In genomic region chr10:88095778-88096452, GRCh38 we compare ENCODE assay signal across 20 cellular contexts.
DNase-seq lines count a peak whose midpoint lies in the region; ATAC-seq, FAIRE-seq and TF ChIP-seq lines count a peak whose summit lies in the region.
"Had no signal": no experiment of that assay in that cellular context is flagged by ENCODE, and none has a peak within 500 bp of the region (broad histone marks: within the 10 kb centered on the region; RNA-seq: fewer than 3 reads in every experiment).

No MANE protein-coding gene starts in this region.

- H3K4me3 ChIP-seq in fibroblast of villous mesenchyme (ENCODE audit: low read depth, low read length) (no peak overlapping the region), right lobe of liver (no peak overlapping the region), subcutaneous abdominal adipose tissue (ENCODE audit: low read depth in 1 of 5, low read length in 5 of 5) (peak overlapping the region in 1 of 5 donors; percentile 36), small intestine (ENCODE audit: low read depth in 1 of 2, low read length in 2 of 2) (no peak overlapping the region)
- H3K4me3 ChIP-seq: A549, BLaER1, GM12878, GM23338, PC-9 had no signal

- H3K4me1 ChIP-seq in right lobe of liver (peaks cover 0 to 22% (median 5%) of the 10 kb centered on the region in 4 donors), subcutaneous abdominal adipose tissue (ENCODE audit: control insufficient read depth in 5 of 5, insufficient read depth in 5 of 5, low read length in 5 of 5) (peaks cover 0 to 28% (median 27%) of the 10 kb centered on the region in 5 donors), small intestine (ENCODE audit: control insufficient read depth in 2 of 2, insufficient read depth in 1 of 2, low read depth in 1 of 2, low read length in 1 of 2) (peaks cover 0 to 2% of the 10 kb centered on the region in 2 donors)
- H3K4me1 ChIP-seq: A549 had no signal

- H3K27ac ChIP-seq in KOPT-K1 (ENCODE audit: low read depth, low read length, poor library complexity, severe bottlenecking): peak overlapping the region; percentile 76
- peak overlapping the region; percentile 43 to 78 (median 75) for H3K27ac ChIP-seq in right lobe of liver
- peak overlapping the region; percentile 88 for H3K27ac ChIP-seq in subcutaneous abdominal adipose tissue (ENCODE audit: low read depth, low read length)
- H3K27ac ChIP-seq in small intestine (ENCODE audit: low read depth in 1 of 2, low read length in 1 of 2): no peak overlapping the region
- H3K27ac ChIP-seq: A549, BLaER1, KMS-11, PC-9, RWPE1 had no signal

- H3K4me3 Mint-ChIP-seq in stimulated activated naive CD8-positive, alpha-beta T cell treated with anti-CD3 and anti-CD28 coated beads, Interleukin-15, amount 100 ng/mL, for 72 hours: no peak overlapping the region
- H3K4me3 Mint-ChIP-seq: CD4-positive, alpha-beta memory T cell; GM23338 had no signal

- H3K27ac Mint-ChIP-seq in stimulated activated naive CD8-positive, alpha-beta T cell treated with anti-CD3 and anti-CD28 coated beads, Interleukin-15, amount 100 ng/mL, for 72 hours: no peak overlapping the region
- H3K27ac Mint-ChIP-seq: CD4-positive, alpha-beta memory T cell; GM23338 had no signal

- TF ChIP-seq CTCF in fibroblast of villous mesenchyme (IDR thresholded peaks at IDR 0.05; ENCODE audit: insufficient read depth, low read depth, low read length) (no peak), right lobe of liver (IDR thresholded peaks at IDR 0.05) (no peak)

- no peak for FAIRE-seq in small intestine (lab: Jason Lieb, UNC)
- FAIRE-seq: A549, GM12878 had no signal

- WGBS in right lobe of liver (ENCODE audit: insufficient coverage, low coverage, low lambda C conversion rate, missing lambda C conversion rate): 19% methylated on average over 9 of the region's 9 CpGs
- WGBS in small intestine, 3 donors: 49 to 57% (median 53%) methylated on average over 9 of the region's 9 CpGs

- H3K9me3 ChIP-seq in KOPT-K1 (ENCODE audit: insufficient read depth, low read length, poor library complexity, severe bottlenecking) (no peaks in the 10 kb centered on the region), right lobe of liver (no peaks in the 10 kb centered on the region), subcutaneous abdominal adipose tissue (ENCODE audit: control insufficient read depth in 5 of 5, low read length in 5 of 5) (no peaks in the 10 kb centered on the region), small intestine (ENCODE audit: control insufficient read depth, low read depth) (no peaks in the 10 kb centered on the region)
- H3K9me3 ChIP-seq: A549, BLaER1 had no signal

- H3K36me3 ChIP-seq in KOPT-K1 (ENCODE audit: insufficient read depth, low read length) (no peaks in the 10 kb centered on the region), right lobe of liver (no peaks in the 10 kb centered on the region), subcutaneous abdominal adipose tissue (ENCODE audit: control insufficient read depth in 5 of 5, insufficient read depth in 5 of 5, low read length in 5 of 5) (no peaks in the 10 kb centered on the region), small intestine (ENCODE audit: control insufficient read depth in 2 of 2, insufficient read depth in 2 of 2, low read length in 2 of 2) (no peaks in the 10 kb centered on the region)
- H3K36me3 ChIP-seq: BLaER1 had no signal

- intact Hi-C loops in right lobe of liver (cut with DNase I): no loop called here

- H3K4me1 Mint-ChIP-seq in stimulated activated naive CD8-positive, alpha-beta T cell treated with anti-CD3 and anti-CD28 coated beads, Interleukin-15, amount 100 ng/mL, for 72 hours: peaks cover 23% of the 10 kb centered on the region
- H3K4me1 Mint-ChIP-seq: GM23338 had no signal

- H3K9ac ChIP-seq in subcutaneous abdominal adipose tissue (ENCODE audit: low read length in 5 of 5): peak overlapping the region; percentile 5 to 85 (median 42)
- H3K9ac ChIP-seq: BLaER1, KMS-11 had no signal

- peaks cover 19% of the 10 kb centered on the region for H3K27me3 Mint-ChIP-seq in stimulated activated naive CD8-positive, alpha-beta T cell treated with anti-CD3 and anti-CD28 coated beads, Interleukin-15, amount 100 ng/mL, for 72 hours
- H3K27me3 Mint-ChIP-seq: CD4-positive, alpha-beta memory T cell had no signal

- no peaks in the 10 kb centered on the region for H3K9me3 Mint-ChIP-seq in stimulated activated naive CD8-positive, alpha-beta T cell treated with anti-CD3 and anti-CD28 coated beads, Interleukin-15, amount 100 ng/mL, for 72 hours
- H3K9me3 Mint-ChIP-seq: CD4-positive, alpha-beta memory T cell; GM23338 had no signal

- no peak for TF ChIP-seq POLR2A in right lobe of liver (IDR thresholded peaks at IDR 0.05)

- ATAC-seq in right lobe of liver: peak; percentile 85 to 95 (median 87)
- ATAC-seq in stimulated activated naive CD8-positive, alpha-beta T cell treated with anti-CD3 and anti-CD28 coated beads, Interleukin-15, amount 100 ng/mL, for 72 hours: no peak
- ATAC-seq in stimulated activated naive CD8-positive, alpha-beta T cell treated with anti-CD3 and anti-CD28 coated beads, Interleukin-15, Interleukin-2, amounts not matched to agents 100 U/mL and 50 U/mL, for 24 hours: no peak
- ATAC-seq: A549, GM12878, GM23338, HCT116 had no signal

- DNase-seq in fibroblast of villous mesenchyme (ENCODE audit: low read depth): peak; percentile 61
- no peak for DNase-seq in right lobe of liver
- DNase-seq in stimulated activated naive CD8-positive, alpha-beta T cell treated with anti-CD3 and anti-CD28 coated beads, Interleukin-15, amount 100 ng/mL, for 72 hours: no peak
- DNase-seq in small intestine: no peak
- DNase-seq in stimulated activated naive CD8-positive, alpha-beta T cell treated with anti-CD3 and anti-CD28 coated beads, Interleukin-15, Interleukin-2, amounts not matched to agents 100 U/mL and 50 U/mL, for 24 hours: no peak
- DNase-seq: CD4-positive, alpha-beta memory T cell; NCI-H1417 treated with DMSO at 0.1 percent for 48 hours; NCI-H1930; NCI-H345; NCI-H526; PC-9 had no signal

- H3K27me3 ChIP-seq in right lobe of liver (no peaks in the 10 kb centered on the region), subcutaneous abdominal adipose tissue (ENCODE audit: control insufficient read depth in 5 of 5, insufficient read depth in 4 of 5, low read length in 5 of 5) (no peaks in the 10 kb centered on the region), small intestine (ENCODE audit: control insufficient read depth in 2 of 2, insufficient read depth in 2 of 2, low read length in 2 of 2) (peaks cover 0 to 2% of the 10 kb centered on the region in 2 donors)
- H3K27me3 ChIP-seq: BLaER1 had no signal

Comparison
In these comparisons a context has a peak if more than half of its experiments do, and no peak if none do; other contexts are left out.
1. H3K27ac ChIP-seq: peak in KOPT-K1 (single experiment), right lobe of liver (3 of 3) and subcutaneous abdominal adipose tissue (single experiment); none in small intestine (0 of 2).
2. ATAC-seq: peak in right lobe of liver (4 of 4); none in stimulated activated naive CD8-positive, alpha-beta T cell treated with anti-CD3 and anti-CD28 coated beads, Interleukin-15, amount 100 ng/mL, for 72 hours (single experiment) and stimulated activated naive CD8-positive, alpha-beta T cell treated with anti-CD3 and anti-CD28 coated beads, Interleukin-15, Interleukin-2, amounts not matched to agents 100 U/mL and 50 U/mL, for 24 hours (single experiment).